8 cellular contexts compared by ENCODE assay signal in genomic region chr5:179166886-179167841, GRCh38.
A peak's percentile ranks its signal among the peaks of the same experiment; 100 is the strongest.
DNase-seq lines count a peak whose midpoint lies in the region; ATAC-seq and TF ChIP-seq lines count a peak whose summit lies in the region.

No MANE protein-coding gene starts in this region.

- H3K4me3 ChIP-seq in dorsolateral prefrontal cortex (peak overlapping the region in 58 of 59 donors; percentile 10 to 65 (median 44)), lower lobe of right lung (peak overlapping the region; percentile 40)

- H3K27ac ChIP-seq in dorsolateral prefrontal cortex (peak overlapping the region in 5 of 59 donors; percentile 2 to 53 (median 27)), lower lobe of right lung (no peak overlapping the region)

- H3K27me3 ChIP-seq in dorsolateral prefrontal cortex (peaks cover 0 to 3% (median 0%) of the 10 kb centered on the region in 45 donors), lower lobe of right lung (ENCODE audit: low read depth) (peaks cover 9% of the 10 kb centered on the region)

- intact Hi-C loops in dorsolateral prefrontal cortex (cut with DNase I): loop anchor here (1.0 to 10.0 kb wide), 7 partner anchors 75 to 328 kb away; partner anchors contain the start of gene ADAMTS2 (in 2 of the 2)
- intact Hi-C loops in lower lobe of right lung (cut with DNase I): loop anchor here (10.0 kb wide), 1 partner anchor 328 kb away; no protein-coding TSS in a partner anchor

- no peaks in the 10 kb centered on the region for H3K9me3 ChIP-seq in lower lobe of right lung

- H3K4me1 ChIP-seq in lower lobe of right lung: peaks cover 12% of the 10 kb centered on the region

- H3K36me3 ChIP-seq in lower lobe of right lung: no peaks in the 10 kb centered on the region

- TF ChIP-seq CTCF in dorsolateral prefrontal cortex (IDR thresholded peaks at IDR 0.05 in 54 of 56, conservative IDR thresholded peaks at IDR 0.05 in 2 of 56; ENCODE audit: low read depth in 1 of 56, partially characterized antibody in 56 of 56): peak; percentile 58 to 100 (median 97)
- TF ChIP-seq CTCF in lower lobe of right lung (IDR thresholded peaks at IDR 0.05): peak; percentile 95

- DNase-seq in DMS 273 (lab: John Stamatoyannopoulos, UW; ENCODE audit: unreplicated experiment): peak; percentile 85
- DNase-seq in DMS 273 treated with DMSO at 0.1 percent for 48 hours (lab: John Stamatoyannopoulos, UW): no peak
- DNase-seq in HuH-7.5 (ENCODE audit: low spot score): peak; percentile 63
- peak; percentile 53 for DNase-seq in activated CD4-positive, alpha-beta T cell treated with anti-CD3 and anti-CD28 coated beads, Interleukin-2, amount 50 U/mL, for 1 hour
- peak in 9 of 10 donors; percentile 28 to 76 (median 54) for DNase-seq in dorsolateral prefrontal cortex
- peak; percentile 59 for DNase-seq in lower lobe of right lung
- peak; percentile 37 to 58 (median 44) for DNase-seq in stimulated activated CD4-positive, alpha-beta T cell treated with anti-CD3 and anti-CD28 coated beads, TNF-alpha, amount 100 ng/mL, for 24 hours (ENCODE audit: low read depth in 3 of 3)
- DNase-seq in MV-4-11 (lab: John Stamatoyannopoulos, UW): no peak

- ATAC-seq in lower lobe of right lung: peak; percentile 72 to 82

Comparison
In these comparisons a context has a peak if more than half of its experiments do, and no peak if none do; other contexts are left out.
1. DNase-seq: peak in DMS 273 (single experiment), HuH-7.5 (single experiment), activated CD4-positive, alpha-beta T cell treated with anti-CD3 and anti-CD28 coated beads, Interleukin-2, amount 50 U/mL, for 1 hour (single experiment), dorsolateral prefrontal cortex (9 of 10), lower lobe of right lung (single experiment) and stimulated activated CD4-positive, alpha-beta T cell treated with anti-CD3 and anti-CD28 coated beads, TNF-alpha, amount 100 ng/mL, for 24 hours (3 of 3); none in DMS 273 treated with DMSO at 0.1 percent for 48 hours (single experiment) and MV-4-11 (single experiment).